2 cellular contexts compared by ENCODE assay signal in the genomic region with DNA sequence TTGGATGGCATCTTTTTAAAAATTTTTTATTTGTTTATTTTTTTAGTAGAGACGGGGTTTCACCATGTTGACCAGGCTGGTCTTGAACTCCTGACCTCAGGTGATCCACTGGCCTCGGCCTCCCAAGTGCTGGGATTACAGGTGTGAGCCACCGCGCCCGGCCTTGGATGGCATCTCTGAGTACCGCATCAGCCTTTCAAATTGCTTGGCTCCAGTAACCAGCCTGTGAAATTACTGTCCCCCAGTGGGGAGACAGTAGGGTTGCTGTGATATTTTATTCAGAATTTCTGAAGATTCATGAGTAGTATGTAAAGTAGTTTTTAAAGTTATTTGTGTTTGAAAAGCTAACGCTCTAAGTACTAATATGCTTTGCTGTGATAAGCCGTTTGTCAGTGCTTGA.
TF ChIP-seq lines count a peak whose summit lies in the region.

No MANE protein-coding gene starts in this region.

TF ChIP-seq in SK-N-SH, 30 proteins besides CTCF, POLR2A, EP300 and RAD21 (continued from another document):
- TF ChIP-seq, protein P1, sequence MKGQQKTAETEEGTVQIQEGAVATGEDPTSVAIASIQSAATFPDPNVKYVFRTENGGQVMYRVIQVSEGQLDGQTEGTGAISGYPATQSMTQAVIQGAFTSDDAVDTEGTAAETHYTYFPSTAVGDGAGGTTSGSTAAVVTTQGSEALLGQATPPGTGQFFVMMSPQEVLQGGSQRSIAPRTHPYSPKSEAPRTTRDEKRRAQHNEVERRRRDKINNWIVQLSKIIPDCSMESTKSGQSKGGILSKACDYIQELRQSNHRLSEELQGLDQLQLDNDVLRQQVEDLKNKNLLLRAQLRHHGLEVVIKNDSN (IDR thresholded peaks at IDR 0.05; ENCODE audit: borderline replicate concordance, low read depth), result no peak
- no peak for TF ChIP-seq RXRA (IDR thresholded peaks at IDR 0.05; ENCODE audit: borderline replicate concordance, low read depth)
- TF ChIP-seq REST (IDR thresholded peaks at IDR 0.05; ENCODE audit: low read depth, low read length), result no peak
- no peak for TF ChIP-seq EZH2phosphoT487 (IDR thresholded peaks at IDR 0.05; ENCODE audit: borderline replicate concordance, low read depth)
- TF ChIP-seq NRF1 (IDR thresholded peaks at IDR 0.05; ENCODE audit: low read depth, low read length), result no peak

TF ChIP-seq in SK-N-SH treated with all-trans-retinoic acid at 6 μM for 48 hours, 23 proteins besides CTCF, POLR2A, EP300 and RAD21 (continued from another document):
- TF ChIP-seq ARNTL (CRISPR knock-in tag; IDR thresholded peaks at IDR 0.05; ENCODE audit: borderline replicate concordance, low read depth), result no peak
- no peak for TF ChIP-seq GLIS3 (CRISPR knock-in tag; IDR thresholded peaks at IDR 0.05)
- no peak for TF ChIP-seq ZNF565 (CRISPR knock-in tag; conservative IDR thresholded peaks at IDR 0.05; ENCODE audit: low read depth)
- no peak for TF ChIP-seq ZFP30 (CRISPR knock-in tag; IDR thresholded peaks at IDR 0.05)
- TF ChIP-seq CSDC2 (CRISPR knock-in tag; IDR thresholded peaks at IDR 0.05), result no peak
- TF ChIP-seq ZNF70 (CRISPR knock-in tag; IDR thresholded peaks at IDR 0.05), result no peak
- TF ChIP-seq, protein P2, sequence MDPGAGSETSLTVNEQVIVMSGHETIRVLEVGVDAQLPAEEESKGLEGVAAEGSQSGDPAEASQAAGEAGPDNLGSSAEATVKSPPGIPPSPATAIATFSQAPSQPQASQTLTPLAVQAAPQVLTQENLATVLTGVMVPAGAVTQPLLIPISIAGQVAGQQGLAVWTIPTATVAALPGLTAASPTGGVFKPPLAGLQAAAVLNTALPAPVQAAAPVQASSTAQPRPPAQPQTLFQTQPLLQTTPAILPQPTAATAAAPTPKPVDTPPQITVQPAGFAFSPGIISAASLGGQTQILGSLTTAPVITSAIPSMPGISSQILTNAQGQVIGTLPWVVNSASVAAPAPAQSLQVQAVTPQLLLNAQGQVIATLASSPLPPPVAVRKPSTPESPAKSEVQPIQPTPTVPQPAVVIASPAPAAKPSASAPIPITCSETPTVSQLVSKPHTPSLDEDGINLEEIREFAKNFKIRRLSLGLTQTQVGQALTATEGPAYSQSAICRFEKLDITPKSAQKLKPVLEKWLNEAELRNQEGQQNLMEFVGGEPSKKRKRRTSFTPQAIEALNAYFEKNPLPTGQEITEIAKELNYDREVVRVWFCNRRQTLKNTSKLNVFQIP (CRISPR knock-in tag; IDR thresholded peaks at IDR 0.05; ENCODE audit: borderline replicate concordance, low read depth), result no peak
